Comparison of ENCODE assay signal across 16 cellular contexts in genomic region chr14:80926706-80927384, GRCh38. TPM values are rescaled to one million over a fixed set of nuclear protein-coding genes. Genes with fewer than 3 reads are reported as not detected.
DNase-seq lines count a peak whose midpoint lies in the region; ATAC-seq and TF ChIP-seq lines count a peak whose summit lies in the region.
"Had no signal": no experiment of that assay in that cellular context is flagged by ENCODE, and none has a peak within 500 bp of the region (broad histone marks: within the 10 kb centered on the region; RNA-seq: fewer than 3 reads in every experiment).

No MANE protein-coding gene starts in this region.

- peaks cover 15% of the 10 kb centered on the region for H3K9me3 ChIP-seq in BLaER1

- intact Hi-C loops in posterior vena cava (cut with DNase I) = no loop called here

- H3K4me2 ChIP-seq in BLaER1 (peak overlapping the region; percentile 55), KMS-11 (peak overlapping the region; percentile 49)

- no peak overlapping the region for H3K4me3 ChIP-seq in BLaER1
- H3K4me3 ChIP-seq in KMS-11 (IDR thresholded peaks at IDR 0.05; ENCODE audit: insufficient read depth, low read depth, low read length) = no peak overlapping the region
- no peak overlapping the region for H3K4me3 ChIP-seq in astrocyte of the spinal cord (ENCODE audit: low read depth, low read length)

- peak overlapping the region; percentile 33; the same call in 1 of the 2 replicates for H3K27ac ChIP-seq in BLaER1
- H3K27ac ChIP-seq in KMS-11 = peak overlapping the region; percentile 52

- ATAC-seq in HG03280 (IDR thresholded peaks at IDR 0.05; ENCODE audit: unreplicated experiment) (no peak), GM18505 (IDR thresholded peaks at IDR 0.05; ENCODE audit: unreplicated experiment) (no peak)
- ATAC-seq: activated T-cell treated with anti-CD3 and anti-CD28 coated beads, Interleukin-2, amount 50 U/mL, for 72 hours; naive thymus-derived CD4-positive, alpha-beta T cell; stimulated activated naive B cell treated with anti-CD40 and anti-IgM and Interleukin-4, amounts not matched to agents 10 μg/mL and 1 μg/mL and 100 μg/mL, for 72 hours had no signal

- H3K36me3 ChIP-seq in BLaER1 (peaks cover 49% of the 10 kb centered on the region), KMS-11 (ENCODE audit: insufficient read depth) (no peaks in the 10 kb centered on the region)

- in situ Hi-C loops in astrocyte of the spinal cord (cut with HindIII; ENCODE audit: low sequenced_read_pairs) = no loop called here
- in situ Hi-C loops in GM13977 (cut with MboI; ENCODE audit: low pct_unique_long_range_greater_than_20kb, low sequenced_read_pairs, unreplicated experiment) = no loop called here

- TF ChIP-seq CTCF in KMS-11 (conservative IDR thresholded peaks at IDR 0.05; ENCODE audit: low read depth, low read length) = no peak
- TF ChIP-seq CTCF in astrocyte of the spinal cord (IDR thresholded peaks at IDR 0.05; ENCODE audit: low read depth, low read length) = no peak
- TF ChIP-seq CTCF in GM13977 (IDR thresholded peaks at IDR 0.05; ENCODE audit: extremely low read depth, insufficient read depth, missing control alignments) = no peak

- H3K9ac ChIP-seq in BLaER1 = no peak overlapping the region
- no peak overlapping the region for H3K9ac ChIP-seq in KMS-11

- no peak for TF ChIP-seq POLR2A in GM18505 (IDR thresholded peaks at IDR 0.05; ENCODE audit: borderline replicate concordance, extremely low read depth, insufficient read depth, insufficient read length)

- DNase-seq in astrocyte of the spinal cord (ENCODE audit: low read depth, low spot score) (peak; percentile 41), hepatic stellate cell (ENCODE audit: low spot score) (peak; percentile 47), posterior vena cava (ENCODE audit: low spot score) (no peak), GM13977 (ENCODE audit: low spot score) (no peak)
- DNase-seq: activated CD4-positive, alpha-beta T cell treated with anti-CD3 and anti-CD28 coated beads for 1 hour; activated T-cell treated with anti-CD3 and anti-CD28 coated beads, Interleukin-2, amount 50 U/mL, for 72 hours; anterior cingulate cortex; C1 segment of cervical spinal cord; head of caudate nucleus; naive thymus-derived CD4-positive, alpha-beta T cell; NCI-H1092 treated with DMSO at 0.1 percent for 48 hours; stimulated activated naive B cell treated with anti-CD40 and anti-IgM and Interleukin-4, amounts not matched to agents 10 μg/mL and 1 μg/mL and 100 μg/mL, for 72 hours had no signal

- H3K79me2 ChIP-seq in KMS-11 (ENCODE audit: insufficient read depth, low read depth) = peaks cover 30% of the 10 kb centered on the region

- H3K4me1 ChIP-seq in BLaER1 = peaks cover 49% of the 10 kb centered on the region
- peaks cover 73% of the 10 kb centered on the region for H3K4me1 ChIP-seq in KMS-11 (ENCODE audit: low read depth, poor library complexity, severe bottlenecking)

- H3K27me3 ChIP-seq in BLaER1 = no peaks in the 10 kb centered on the region
- H3K27me3 ChIP-seq in KMS-11 (ENCODE audit: insufficient read depth, low read depth) = no peaks in the 10 kb centered on the region

- H2AFZ ChIP-seq in KMS-11 (ENCODE audit: low read depth) = no peak overlapping the region

- H4K20me1 ChIP-seq in BLaER1 (no peaks in the 10 kb centered on the region), KMS-11 (ENCODE audit: insufficient read depth) (no peaks in the 10 kb centered on the region)

RNA-seq across cellular contexts. Expression of gene CEP128, which starts 14.7 kb away (rescaled TPM):
- total RNA-seq in posterior vena cava = 10 to 100 TPM in 1 of 2 donors, 1 to 10 TPM in 1; 8.3 to 12.5 TPM

RNA-seq across cellular contexts. Expression of gene TSHR, which starts 28.6 kb away (rescaled TPM):
- total RNA-seq in posterior vena cava = 1 to 10 TPM in 1 of 2 donors, under 1 TPM in 1; 0.29 to 1.1 TPM
- total RNA-seq: activated T-cell treated with anti-CD3 and anti-CD28 coated beads, Interleukin-2, amount 50 U/mL, for 72 hours had no signal

Comparison
In these comparisons a context has a peak if more than half of its experiments do, and no peak if none do; other contexts are left out.
1. DNase-seq: peak in astrocyte of the spinal cord (single experiment) and hepatic stellate cell (single experiment); none in posterior vena cava (single experiment) and GM13977 (single experiment).